Comparison of ENCODE assay signal across 8 cellular contexts in the genomic region with DNA sequence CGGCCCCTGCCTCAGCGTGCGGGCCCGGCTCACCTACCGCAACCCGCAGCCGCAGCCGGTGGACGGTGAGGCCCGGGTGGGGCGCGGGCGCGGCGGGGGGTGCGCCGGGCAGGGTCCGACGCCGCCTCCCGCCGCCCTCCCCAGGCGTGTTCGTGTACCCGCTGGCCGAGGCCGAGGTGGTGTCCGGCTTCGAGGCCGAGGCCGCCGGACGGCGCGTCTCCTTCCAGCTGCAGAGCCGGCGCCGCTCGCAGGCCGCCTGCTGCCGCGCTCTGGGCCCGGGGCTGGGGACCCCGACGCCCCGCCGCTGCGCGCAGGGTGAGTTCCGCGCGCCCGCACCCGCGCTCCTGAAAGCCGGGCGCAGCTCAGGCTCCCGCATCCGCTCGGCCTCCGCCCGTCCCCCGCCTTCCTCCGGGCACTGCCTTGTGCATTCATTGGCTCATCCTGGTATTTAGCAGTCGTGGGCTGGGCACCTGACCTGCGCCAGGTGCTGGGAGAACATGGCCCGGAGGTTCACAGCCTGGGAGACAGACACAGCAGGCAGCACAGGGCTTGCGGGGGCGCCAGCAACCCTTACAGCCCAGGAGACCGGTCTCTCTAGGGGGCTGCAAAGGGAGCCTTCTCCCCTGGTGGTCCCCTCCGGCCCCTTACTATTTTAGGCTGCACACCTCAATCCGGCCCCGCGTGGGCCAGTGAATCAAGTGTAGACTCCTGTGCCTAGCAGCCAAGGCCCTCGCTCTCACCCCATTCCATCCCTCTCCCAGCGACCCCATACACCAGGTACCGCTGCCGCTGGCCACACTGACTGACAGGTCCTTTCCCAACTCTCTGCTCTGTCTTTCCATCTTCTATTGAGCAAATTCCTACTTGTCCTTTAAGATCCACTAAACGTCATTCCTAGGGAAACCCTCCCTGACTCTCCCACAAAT.
DNase-seq lines count a peak whose midpoint lies in the region; ATAC-seq and TF ChIP-seq lines count a peak whose summit lies in the region.

No MANE protein-coding gene starts in this region.

- H3K4me3 ChIP-seq in coronary artery (peak overlapping the region; percentile 73), parathyroid adenoma (ENCODE audit: low read depth, low read length) (peak overlapping the region; percentile 63)

- no peaks in the 10 kb centered on the region for H3K27me3 ChIP-seq in parathyroid adenoma (ENCODE audit: control insufficient read depth, insufficient read depth, low read length)

- peak overlapping the region; percentile 75 for H2AFZ ChIP-seq in parathyroid adenoma

- H3K27ac ChIP-seq in coronary artery (no peak overlapping the region), parathyroid adenoma (peak overlapping the region; percentile 45)

- H3K79me2 ChIP-seq in parathyroid adenoma: no peaks in the 10 kb centered on the region

- no peaks in the 10 kb centered on the region for H3K9me3 ChIP-seq in parathyroid adenoma (ENCODE audit: control insufficient read depth, low read length)

- H3K36me3 ChIP-seq in parathyroid adenoma (ENCODE audit: control insufficient read depth, insufficient read depth, low read length): no peaks in the 10 kb centered on the region

- TF ChIP-seq CTCF in coronary artery (IDR thresholded peaks at IDR 0.05) (no peak), parathyroid adenoma (IDR thresholded peaks at IDR 0.05) (no peak)

- ATAC-seq in GM21529 (IDR thresholded peaks at IDR 0.05; ENCODE audit: unreplicated experiment): no peak

- H3K4me2 ChIP-seq in parathyroid adenoma (ENCODE audit: low read length): peak overlapping the region; percentile 83

- DNase-seq in DMS53 treated with DMSO at 0.1 percent for 48 hours (lab: John Stamatoyannopoulos, UW; ENCODE audit: unreplicated experiment): peak; percentile 38
- peak; percentile 16 for DNase-seq in NCI-H2029 treated with DMSO at 0.1 percent for 48 hours (lab: John Stamatoyannopoulos, UW)
- no peak for DNase-seq in coronary artery (ENCODE audit: low spot score)
- no peak for DNase-seq in KG1 (lab: John Stamatoyannopoulos, UW)
- DNase-seq in activated gamma-delta T cell treated with Interleukin-2 at 50 U/mL for 16 hours: no peak
- no peak for DNase-seq in DMS114 treated with DMSO at 0.1 percent for 48 hours (lab: John Stamatoyannopoulos, UW; ENCODE audit: unreplicated experiment)

- peaks cover 7% of the 10 kb centered on the region for H3K4me1 ChIP-seq in parathyroid adenoma

- no peak overlapping the region for H3K9ac ChIP-seq in parathyroid adenoma

Comparison
In these comparisons a context has a peak if more than half of its experiments do, and no peak if none do; other contexts are left out.
1. DNase-seq: peak in DMS53 treated with DMSO at 0.1 percent for 48 hours (single experiment) and NCI-H2029 treated with DMSO at 0.1 percent for 48 hours (single experiment); none in coronary artery (single experiment), KG1 (single experiment), activated gamma-delta T cell treated with Interleukin-2 at 50 U/mL for 16 hours (single experiment) and DMS114 treated with DMSO at 0.1 percent for 48 hours (single experiment).